17 cellular contexts compared by ENCODE assay signal in the genomic region with DNA sequence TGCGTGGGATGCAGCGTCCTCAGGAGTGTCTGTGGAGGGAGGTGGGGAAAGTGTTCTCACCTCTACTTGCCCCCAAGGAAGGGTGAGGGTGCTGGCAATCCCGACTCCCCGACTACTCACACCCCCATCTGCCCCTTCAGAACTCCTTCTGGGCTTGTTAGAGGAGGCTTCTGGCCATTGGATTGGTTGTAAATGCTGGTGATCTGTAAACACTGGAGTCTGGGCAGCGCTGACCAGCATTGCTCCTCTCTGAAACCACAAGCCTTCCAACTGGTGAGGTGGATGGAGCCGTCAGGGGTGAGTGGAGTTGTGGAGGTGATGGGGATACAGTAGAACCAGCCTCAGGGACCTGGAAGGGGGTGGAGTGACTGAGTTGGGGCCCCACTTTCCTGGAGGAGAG. TPM values are rescaled to one million over a fixed set of nuclear protein-coding genes. Genes with fewer than 3 reads are reported as not detected.
DNase-seq lines count a peak whose midpoint lies in the region; ATAC-seq, FAIRE-seq and TF ChIP-seq lines count a peak whose summit lies in the region.
"Had no signal": no experiment of that assay in that cellular context is flagged by ENCODE, and none has a peak within 500 bp of the region (broad histone marks: within the 10 kb centered on the region; RNA-seq: fewer than 3 reads in every experiment).

No MANE protein-coding gene starts in this region.

- 83 to 85% (median 83%) methylated on average over 6 of the region's 6 CpGs for WGBS in small intestine, 3 donors

- no peak for TF ChIP-seq CTCF in CD8-positive, alpha-beta T cell (IDR thresholded peaks at IDR 0.05)
- no peak for TF ChIP-seq CTCF in Caco-2 (IDR thresholded peaks at IDR 0.05; ENCODE audit: insufficient read depth in 1 of 2, low read depth in 1 of 2, low read length in 1 of 2, severe bottlenecking in 1 of 2, unreplicated experiment in 1 of 2)

- POLR2A ChIA-PET in CD8-positive, alpha-beta T cell (lab: Charles Lee), result no interaction called here
- POLR2A ChIA-PET in Caco-2 (lab: Charles Lee), result no interaction called here

- H3K27ac Mint-ChIP-seq in CD8-positive, alpha-beta T cell, result no peak overlapping the region
- no peak overlapping the region for H3K27ac Mint-ChIP-seq in Caco-2 (ENCODE audit: unreplicated experiment)
- peak overlapping the region; percentile 64 for H3K27ac Mint-ChIP-seq in central memory CD8-positive, alpha-beta T cell (ENCODE audit: low read depth)
- no peak overlapping the region for H3K27ac Mint-ChIP-seq in naive B cell
- H3K27ac Mint-ChIP-seq: CD4-positive, alpha-beta memory T cell had no signal

- no peaks in the 10 kb centered on the region for H3K9me3 ChIP-seq in CD8-positive, alpha-beta T cell (ENCODE audit: low read length)
- H3K9me3 ChIP-seq in Caco-2 (no peaks in the 10 kb centered on the region), small intestine (ENCODE audit: control insufficient read depth, low read depth) (no peaks in the 10 kb centered on the region)
- H3K9me3 ChIP-seq: A549, BE2C had no signal

- ATAC-seq in CD8-positive, alpha-beta T cell, result no peak
- no peak for ATAC-seq in central memory CD8-positive, alpha-beta T cell (replicated peaks; ENCODE audit: extremely low read depth, poor library complexity, severe bottlenecking)
- ATAC-seq in naive B cell (ENCODE audit: low read depth in 2 of 2), result no peak
- ATAC-seq in HG03521 (IDR thresholded peaks at IDR 0.05; ENCODE audit: unreplicated experiment), result no peak
- ATAC-seq in GM21529 (IDR thresholded peaks at IDR 0.05; ENCODE audit: unreplicated experiment), result no peak
- ATAC-seq: A549 had no signal

- H3K27me3 Mint-ChIP-seq in CD8-positive, alpha-beta T cell (ENCODE audit: low read depth), result peaks cover 47% of the 10 kb centered on the region
- H3K27me3 Mint-ChIP-seq in Caco-2 (ENCODE audit: insufficient read depth, unreplicated experiment), result peaks cover 5% of the 10 kb centered on the region
- H3K27me3 Mint-ChIP-seq in central memory CD8-positive, alpha-beta T cell, result peaks cover 68% of the 10 kb centered on the region
- peaks cover 29 to 59% (median 45%) of the 10 kb centered on the region in 3 donors for H3K27me3 Mint-ChIP-seq in naive B cell

- no peak overlapping the region for H3K4me3 ChIP-seq in CD8-positive, alpha-beta T cell (ENCODE audit: low read depth, low read length)
- no peak overlapping the region for H3K4me3 ChIP-seq in Caco-2 (ENCODE audit: low read depth, low read length)
- H3K4me3 ChIP-seq in small intestine (ENCODE audit: low read depth in 1 of 2, low read length in 2 of 2), result no peak overlapping the region
- H3K4me3 ChIP-seq: A549 had no signal

- no peak overlapping the region for H3K27ac ChIP-seq in CD8-positive, alpha-beta T cell (ENCODE audit: low read depth, low read length)
- H3K27ac ChIP-seq in small intestine (ENCODE audit: low read depth in 1 of 2, low read length in 1 of 2), result no peak overlapping the region
- H3K27ac ChIP-seq: A549, C4-2B had no signal

- H3K27me3 ChIP-seq in CD8-positive, alpha-beta T cell (ENCODE audit: insufficient read depth, low read length), result peaks cover 14% of the 10 kb centered on the region
- H3K27me3 ChIP-seq in Caco-2 (replicated peaks; ENCODE audit: control insufficient read depth, insufficient read depth, low read length) (no peaks in the 10 kb centered on the region), small intestine (ENCODE audit: control insufficient read depth in 2 of 2, insufficient read depth in 2 of 2, low read length in 2 of 2) (peaks cover 0 to 3% of the 10 kb centered on the region in 2 donors)
- H3K27me3 ChIP-seq: BE2C had no signal

- H3K4me3 Mint-ChIP-seq in CD8-positive, alpha-beta T cell, result peak overlapping the region; percentile 19
- peak overlapping the region; percentile 82 for H3K4me3 Mint-ChIP-seq in Caco-2 (ENCODE audit: unreplicated experiment)
- no peak overlapping the region for H3K4me3 Mint-ChIP-seq in central memory CD8-positive, alpha-beta T cell
- peak overlapping the region in 5 of 8 donors; percentile 14 to 75 (median 27) for H3K4me3 Mint-ChIP-seq in naive B cell

- H3K36me3 ChIP-seq in CD8-positive, alpha-beta T cell (ENCODE audit: insufficient read depth, low read length), result no peaks in the 10 kb centered on the region
- H3K36me3 ChIP-seq in Caco-2 (ENCODE audit: control insufficient read depth, insufficient read depth, low read length) (no peaks in the 10 kb centered on the region), small intestine (ENCODE audit: control insufficient read depth in 2 of 2, insufficient read depth in 2 of 2, low read length in 2 of 2) (no peaks in the 10 kb centered on the region)
- H3K36me3 ChIP-seq: BE2C had no signal

- peaks cover 7% of the 10 kb centered on the region for H3K4me1 ChIP-seq in CD8-positive, alpha-beta T cell (ENCODE audit: insufficient read depth, low read length)
- H3K4me1 ChIP-seq in Caco-2 (no peaks in the 10 kb centered on the region), small intestine (ENCODE audit: control insufficient read depth in 2 of 2, insufficient read depth in 1 of 2, low read depth in 1 of 2, low read length in 1 of 2) (peaks cover 3 to 8% of the 10 kb centered on the region in 2 donors)
- H3K4me1 ChIP-seq: BE2C had no signal

- DNase-seq in CD8-positive, alpha-beta T cell, result no peak
- DNase-seq in Caco-2 (no peak), naive B cell (no peak), small intestine (no peak)
- no peak for DNase-seq in central memory CD8-positive, alpha-beta T cell (ENCODE audit: low spot score in 2 of 2)
- DNase-seq: BE2C; CD4-positive, alpha-beta memory T cell; COR-L47; DND-41; GDM1; GOT3; H9 had no signal

- no TSS peak for BruUV-seq in Caco-2 (replicated peaks; lab: Mats Ljungman, UMichigan)

- no peaks in the 10 kb centered on the region for H3K36me3 Mint-ChIP-seq in CD8-positive, alpha-beta T cell
- H3K36me3 Mint-ChIP-seq in Caco-2 (ENCODE audit: insufficient read depth, unreplicated experiment) (peaks cover 13% of the 10 kb centered on the region), naive B cell (no peaks in the 10 kb centered on the region)
- peaks cover 2% of the 10 kb centered on the region for H3K36me3 Mint-ChIP-seq in central memory CD8-positive, alpha-beta T cell (ENCODE audit: insufficient read depth)
- H3K36me3 Mint-ChIP-seq: CD4-positive, alpha-beta memory T cell had no signal

- CTCF ChIA-PET in CD8-positive, alpha-beta T cell (lab: Charles Lee), result interaction anchor here (1.5 kb wide), 3 partner anchors 10 to 15 kb away, joined by 3 to 4 read pairs (median 3); no protein-coding TSS in a partner anchor
- CTCF ChIA-PET in Caco-2 (lab: Charles Lee), result no interaction called here

- intact Hi-C loops in CD8-positive, alpha-beta T cell (cut with DNase I, micrococcal nuclease), result loop anchor here (5.0 kb wide), 1 partner anchor 367 kb away; no protein-coding TSS in a partner anchor
- intact Hi-C loops in Caco-2 (cut with micrococcal nuclease; ENCODE audit: unreplicated experiment), result loop anchor here (5.0 kb wide), 1 partner anchor 117 kb away; the partner anchor contains the start of genes SNRNP40 and ZCCHC17

- no peak for FAIRE-seq in small intestine (lab: Jason Lieb, UNC)
- FAIRE-seq: A549, GM12892 had no signal

- H3K4me1 Mint-ChIP-seq in CD8-positive, alpha-beta T cell (ENCODE audit: low read depth), result peaks cover 8% of the 10 kb centered on the region
- H3K4me1 Mint-ChIP-seq in Caco-2 (ENCODE audit: low read depth, unreplicated experiment) (no peaks in the 10 kb centered on the region), naive B cell (peaks cover 8 to 12% (median 10%) of the 10 kb centered on the region in 3 donors)
- H3K4me1 Mint-ChIP-seq in central memory CD8-positive, alpha-beta T cell, result peaks cover 5% of the 10 kb centered on the region

- no peaks in the 10 kb centered on the region for H3K9me3 Mint-ChIP-seq in CD8-positive, alpha-beta T cell
- H3K9me3 Mint-ChIP-seq in Caco-2 (ENCODE audit: unreplicated experiment), result no peaks in the 10 kb centered on the region
- H3K9me3 Mint-ChIP-seq in central memory CD8-positive, alpha-beta T cell, result no peaks in the 10 kb centered on the region
- peaks cover 0 to 11% (median 0%) of the 10 kb centered on the region in 7 donors for H3K9me3 Mint-ChIP-seq in naive B cell

RNA-seq across cellular contexts. Expression of gene NKAIN1, which starts 59.3 kb away (rescaled TPM):
- total RNA-seq in CD8-positive, alpha-beta T cell, result not detected
- total RNA-seq in Caco-2 (2022), result 0.12 TPM in 1 of 2 replicates, not detected in the other
- not detected for polyA plus RNA-seq in naive B cell (ENCODE audit: low read depth in 6 of 6)
- polyA plus RNA-seq in small intestine, result under 1 TPM in 1 of 3 donors, not detected in 2; 0.94 TPM
- total RNA-seq: CD4-positive, alpha-beta memory T cell had no signal
- polyA plus RNA-seq: CD4-positive, alpha-beta memory T cell had no signal
